ENCODE assay signal across 8 cellular contexts in the genomic region with DNA sequence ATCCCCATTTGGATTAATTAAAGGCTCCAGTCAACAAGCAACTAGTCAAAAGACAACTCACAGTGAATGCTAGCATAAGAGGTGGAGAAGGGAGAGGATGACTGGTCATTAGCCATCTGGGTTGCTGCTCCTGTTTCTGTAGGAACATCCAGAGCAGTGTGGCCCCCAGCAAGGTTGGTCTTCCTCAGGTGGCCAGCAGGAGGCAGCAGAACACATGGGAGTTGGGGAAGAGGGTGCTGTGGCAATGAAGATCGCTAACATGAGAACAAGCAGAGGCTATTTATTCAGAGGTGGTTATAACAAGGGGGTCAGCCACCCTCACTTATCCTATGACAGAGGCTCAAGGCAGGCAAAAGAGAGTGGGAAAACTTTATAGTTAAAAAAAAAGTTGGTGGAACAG. TPM values are rescaled to one million over a fixed set of nuclear protein-coding genes. Genes with fewer than 3 reads are reported as not detected.
DNase-seq lines count a peak whose midpoint lies in the region; ATAC-seq and TF ChIP-seq lines count a peak whose summit lies in the region.

No MANE protein-coding gene starts in this region.

- H3K4me3 Mint-ChIP-seq in effector memory CD8-positive, alpha-beta T cell, result no peak overlapping the region

- no peaks in the 10 kb centered on the region; the same call in 1 of the 2 replicates for H3K27me3 ChIP-seq in BJ (ENCODE audit: control insufficient read depth, insufficient read depth, low read length)

- ATAC-seq in GM19025 (IDR thresholded peaks at IDR 0.05; ENCODE audit: low read depth, unreplicated experiment), result peak; percentile 73
- peak; percentile 93 for ATAC-seq in HG03159 (IDR thresholded peaks at IDR 0.05; ENCODE audit: unreplicated experiment)
- ATAC-seq in effector memory CD8-positive, alpha-beta T cell (replicated peaks), result peak; percentile 63

- POLR2A ChIA-PET in BJ (lab: Charles Lee), result no interaction called here

- peak; percentile 39 for TF ChIP-seq CTCF in BJ (IDR thresholded peaks at IDR 0.05; ENCODE audit: insufficient read depth, low read depth, low read length)

- no peak overlapping the region for H3K27ac Mint-ChIP-seq in effector memory CD8-positive, alpha-beta T cell

- H3K4me1 Mint-ChIP-seq in effector memory CD8-positive, alpha-beta T cell (ENCODE audit: low read depth in 2 of 2), result no peaks in the 10 kb centered on the region

- H3K9me3 Mint-ChIP-seq in effector memory CD8-positive, alpha-beta T cell, result no peaks in the 10 kb centered on the region

- CTCF ChIA-PET in BJ (lab: Yijun Ruan, JAX), result interaction anchor here (0.6 to 1.1 kb wide), 6 partner anchors 12 to 207 kb away, joined by 3 to 4 read pairs (median 3); no protein-coding TSS in a partner anchor

- DNase-seq in BJ (ENCODE audit: low read depth) (no peak), T follicular helper cell (ENCODE audit: low read depth) (peak; percentile 22), epidermal melanocyte (ENCODE audit: insufficient read length, low spot score) (no peak), NCI-H1930 (lab: John Stamatoyannopoulos, UW) (no peak)
- peak; percentile 42 to 60 (median 45) for DNase-seq in effector memory CD8-positive, alpha-beta T cell
- peak; percentile 19 to 30 for DNase-seq in stimulated activated CD4-positive, alpha-beta T cell treated with anti-CD3 and anti-CD28 coated beads, Interleukin-15, amount 100 ng/mL, for 48 hours (ENCODE audit: low read depth in 2 of 2)

- peaks cover 6 to 10% of the 10 kb centered on the region in 2 donors for H3K27me3 Mint-ChIP-seq in effector memory CD8-positive, alpha-beta T cell

- no peaks in the 10 kb centered on the region for H3K36me3 Mint-ChIP-seq in effector memory CD8-positive, alpha-beta T cell (ENCODE audit: insufficient read depth)

- H3K4me3 ChIP-seq in BJ (ENCODE audit: low read depth, low read length), result no peak overlapping the region

- no peaks in the 10 kb centered on the region for H3K36me3 ChIP-seq in BJ (ENCODE audit: control insufficient read depth, insufficient read depth, low read length)

RNA-seq across cellular contexts. Expression of a gene that starts 21.3 kb away (rescaled TPM):
- polyA plus RNA-seq in BJ (2011; rRNA removed), result not detected in 2 replicates
- polyA minus RNA-seq in BJ (2011; rRNA and poly(A)+ RNA removed), result 0.31 TPM in 1 of 2 replicates, not detected in the other

Comparison
In these comparisons a context has a peak if more than half of its experiments do, and no peak if none do; other contexts are left out.
1. DNase-seq: peak in T follicular helper cell (single experiment), effector memory CD8-positive, alpha-beta T cell (3 of 3) and stimulated activated CD4-positive, alpha-beta T cell treated with anti-CD3 and anti-CD28 coated beads, Interleukin-15, amount 100 ng/mL, for 48 hours (2 of 2); none in BJ (single experiment), epidermal melanocyte (single experiment) and NCI-H1930 (0 of 2).
2. Peak in every context shown above with its lines, with median percentiles within 50 percentile points of each other: ATAC-seq.